Comparison of ENCODE assay signal across 23 cellular contexts in the genomic region with DNA sequence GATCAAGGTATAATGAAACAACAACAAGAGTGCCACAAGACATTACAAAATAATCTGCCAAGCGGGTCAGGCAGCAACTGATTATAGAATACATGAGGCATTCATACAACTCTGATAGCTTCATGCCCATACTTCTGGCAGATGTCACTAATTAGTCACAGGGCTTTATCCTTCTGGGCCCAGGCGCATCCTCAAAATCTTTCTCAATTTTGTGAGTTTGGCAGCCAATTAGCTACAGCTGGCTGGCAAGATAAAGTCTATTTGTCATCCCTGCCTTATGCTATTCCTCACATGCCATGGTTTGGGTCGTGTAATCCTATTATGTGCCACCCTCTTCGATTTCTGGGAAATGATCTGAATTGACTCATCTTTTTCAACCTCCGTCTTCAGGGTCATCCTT.
"Had no signal": no experiment of that assay in that cellular context is flagged by ENCODE, and none has a peak within 500 bp of the region (broad histone marks: within the 10 kb centered on the region; RNA-seq: fewer than 3 reads in every experiment).

No MANE protein-coding gene starts in this region.

- H3K4me3 ChIP-seq: left lung, lung, smooth muscle cell, transverse colon had no signal

- H3K27ac ChIP-seq: left lung, transverse colon, WERI-Rb-1 had no signal

- ATAC-seq: activated CD8-positive, alpha-beta memory T cell treated with anti-CD3 and anti-CD28 coated beads, Interleukin-2, amount 10 ng/mL, durations not matched to agents 7 days and 5 days; activated CD8-positive, alpha-beta T cell treated with anti-CD3 and anti-CD28 coated beads for 36 hours; left lung; sciatic nerve; stimulated activated naive B cell treated with anti-CD40 and anti-IgM and Interleukin-4, amounts not matched to agents 10 μg/mL and 1 μg/mL and 100 μg/mL, for 72 hours had no signal

- H3K4me1 ChIP-seq: left lung, transverse colon had no signal

- H3K36me3 Mint-ChIP-seq: activated CD8-positive, alpha-beta memory T cell treated with anti-CD3 and anti-CD28 coated beads, Interleukin-2, amount 10 ng/mL, durations not matched to agents 7 days and 5 days; brain; naive B cell; stimulated activated naive B cell treated with anti-CD40 and anti-IgM and Interleukin-4, amounts not matched to agents 10 μg/mL and 1 μg/mL and 100 μg/mL, for 72 hours had no signal

- H3K27me3 ChIP-seq: left lung, transverse colon had no signal

- H3K36me3 ChIP-seq: left lung, transverse colon, WERI-Rb-1 had no signal

- DNase-seq: activated CD4-positive, alpha-beta T cell treated with anti-CD3 and anti-CD28 coated beads, Interleukin-2, amount 10 ng/mL, durations not matched to agents 7 days and 5 days; activated CD4-positive, CD25-positive, alpha-beta regulatory T cell treated with anti-CD3 and anti-CD28 coated beads, Interleukin-2, amount 50 U/mL, for 72 hours; activated CD8-positive, alpha-beta memory T cell treated with anti-CD3 and anti-CD28 coated beads, Interleukin-2, amount 10 ng/mL, durations not matched to agents 7 days and 5 days; activated CD8-positive, alpha-beta T cell treated with anti-CD3 and anti-CD28 coated beads for 36 hours; activated gamma-delta T cell; activated naive CD4-positive, alpha-beta T cell treated with anti-CD3 and anti-CD28 coated beads, Interleukin-2, amount 50 U/mL, for 16 hours; activated T-cell treated with anti-CD3 and anti-CD28 coated beads for 4 hours; aorta; foreskin melanocyte; left lung; naive B cell; nucleus accumbens; posterior cingulate gyrus; stimulated activated CD4-positive, alpha-beta T cell treated with anti-CD3 and anti-CD28 coated beads, Interleukin-15, amount 100 ng/mL, for 24 hours; stimulated activated CD8-positive, alpha-beta memory T cell treated with anti-CD3 and anti-CD28 coated beads, Interleukin-4, amount 100 ng/mL, for 48 hours; stimulated activated naive B cell treated with anti-CD40 and anti-IgM and Interleukin-4, amounts not matched to agents 10 μg/mL and 1 μg/mL and 100 μg/mL, for 72 hours; transverse colon; WERI-Rb-1 had no signal

- H3K27ac Mint-ChIP-seq: activated CD4-positive, alpha-beta T cell treated with anti-CD3 and anti-CD28 coated beads, Interleukin-2, amount 10 ng/mL, durations not matched to agents 7 days and 5 days; activated CD8-positive, alpha-beta memory T cell treated with anti-CD3 and anti-CD28 coated beads, Interleukin-2, amount 10 ng/mL, durations not matched to agents 7 days and 5 days; activated CD8-positive, alpha-beta T cell treated with anti-CD3 and anti-CD28 coated beads for 36 hours; activated T-helper 1 cell treated with anti-CD3 and anti-CD28 coated beads, Interleukin-12 subunit alpha, Interleukin-12 subunit beta, Interleukin-2, Interleukin-4 antibody, amounts not matched to agents 30 ng/mL and 10 ng/mL and 1 ng/mL, durations not matched to agents 14 hours and 24 hours and 36 hours; naive B cell; stimulated activated naive B cell treated with anti-CD40 and anti-IgM and Interleukin-4, amounts not matched to agents 10 μg/mL and 1 μg/mL and 100 μg/mL, for 72 hours had no signal

- H3K4me1 Mint-ChIP-seq: activated CD4-positive, alpha-beta T cell treated with anti-CD3 and anti-CD28 coated beads, Interleukin-2, amount 10 ng/mL, durations not matched to agents 7 days and 5 days; activated CD8-positive, alpha-beta memory T cell treated with anti-CD3 and anti-CD28 coated beads, Interleukin-2, amount 10 ng/mL, durations not matched to agents 7 days and 5 days; brain; naive B cell; stimulated activated naive B cell treated with anti-CD40 and anti-IgM and Interleukin-4, amounts not matched to agents 10 μg/mL and 1 μg/mL and 100 μg/mL, for 72 hours had no signal

- H3K9me3 ChIP-seq: left lung, transverse colon had no signal

- H3K9me3 Mint-ChIP-seq: activated CD4-positive, alpha-beta T cell treated with anti-CD3 and anti-CD28 coated beads, Interleukin-2, amount 10 ng/mL, durations not matched to agents 7 days and 5 days; activated CD8-positive, alpha-beta T cell treated with anti-CD3 and anti-CD28 coated beads for 36 hours; brain had no signal

- H3K27me3 Mint-ChIP-seq: activated CD4-positive, alpha-beta T cell treated with anti-CD3 and anti-CD28 coated beads, Interleukin-2, amount 10 ng/mL, durations not matched to agents 7 days and 5 days; activated CD8-positive, alpha-beta memory T cell treated with anti-CD3 and anti-CD28 coated beads, Interleukin-2, amount 10 ng/mL, durations not matched to agents 7 days and 5 days; activated CD8-positive, alpha-beta T cell treated with anti-CD3 and anti-CD28 coated beads for 36 hours; brain; naive B cell; stimulated activated naive B cell treated with anti-CD40 and anti-IgM and Interleukin-4, amounts not matched to agents 10 μg/mL and 1 μg/mL and 100 μg/mL, for 72 hours had no signal

- H3K4me2 ChIP-seq: smooth muscle cell had no signal

- H3K4me3 Mint-ChIP-seq: activated CD4-positive, alpha-beta T cell treated with anti-CD3 and anti-CD28 coated beads, Interleukin-2, amount 10 ng/mL, durations not matched to agents 7 days and 5 days; activated CD8-positive, alpha-beta memory T cell treated with anti-CD3 and anti-CD28 coated beads, Interleukin-2, amount 10 ng/mL, durations not matched to agents 7 days and 5 days; activated CD8-positive, alpha-beta T cell treated with anti-CD3 and anti-CD28 coated beads for 36 hours; activated T-helper 1 cell treated with anti-CD3 and anti-CD28 coated beads, Interleukin-12 subunit alpha, Interleukin-12 subunit beta, Interleukin-2, Interleukin-4 antibody, amounts not matched to agents 30 ng/mL and 10 ng/mL and 1 ng/mL, durations not matched to agents 14 hours and 24 hours and 36 hours; brain; naive B cell; stimulated activated naive B cell treated with anti-CD40 and anti-IgM and Interleukin-4, amounts not matched to agents 10 μg/mL and 1 μg/mL and 100 μg/mL, for 72 hours had no signal
